ENCODE assay signal across 28 cellular contexts in genomic region chr20:52433326-52434040, GRCh38.
"Had no signal": no experiment of that assay in that cellular context is flagged by ENCODE, and none has a peak within 500 bp of the region (broad histone marks: within the 10 kb centered on the region; RNA-seq: fewer than 3 reads in every experiment).

No MANE protein-coding gene starts in this region.

- H3K27me3 ChIP-seq: esophagus muscularis mucosa, foreskin keratinocyte, gastroesophageal sphincter, hepatocyte, ovary, spleen, testis, tibial artery had no signal

- H3K27ac ChIP-seq: esophagus muscularis mucosa, foreskin keratinocyte, gastroesophageal sphincter, heart left ventricle, hepatocyte, ovary, psoas muscle, spleen, testis, tibial artery had no signal

- DNase-seq: dermis blood vessel endothelial cell; effector memory CD4-positive, alpha-beta T cell; foreskin keratinocyte; heart left ventricle; kidney; mesendoderm; midbrain; naive thymus-derived CD8-positive, alpha-beta T cell; nephron progenitor cell; nucleus accumbens; ovary; posterior cingulate gyrus; psoas muscle; right cardiac atrium; spleen; stimulated activated CD4-positive, alpha-beta T cell treated with anti-CD3 and anti-CD28 coated beads, Interleukin-4, amount 100 ng/mL, for 4 hours; stimulated activated naive CD8-positive, alpha-beta T cell treated with anti-CD3 and anti-CD28 coated beads, Interleukin-15, Interleukin-2, amounts not matched to agents 100 U/mL and 50 U/mL, for 24 hours; substantia nigra; testis; tibial artery had no signal

- H2AFZ ChIP-seq: hepatocyte had no signal

- FAIRE-seq: endothelial cell of umbilical vein, kidney had no signal

- H3K4me3 ChIP-seq: coronary artery, esophagus muscularis mucosa, gastroesophageal sphincter, heart left ventricle, hepatocyte, ovary, psoas muscle, skin epidermis, spleen, testis, tibial artery had no signal

- H3K79me2 ChIP-seq: hepatocyte had no signal

- ATAC-seq: foreskin keratinocyte; heart left ventricle; left lobe of liver; naive thymus-derived CD8-positive, alpha-beta T cell; psoas muscle; stimulated activated memory B cell treated with anti-CD40 and anti-IgM and Interleukin-4, amounts not matched to agents 10 μg/mL and 1 μg/mL and 100 μg/mL, for 72 hours; stimulated activated naive CD8-positive, alpha-beta T cell treated with anti-CD3 and anti-CD28 coated beads, Interleukin-15, Interleukin-2, amounts not matched to agents 100 U/mL and 50 U/mL, for 24 hours had no signal

- H3K9me3 ChIP-seq: esophagus muscularis mucosa, gastroesophageal sphincter, ovary, psoas muscle, testis, tibial artery had no signal

- H3K36me3 ChIP-seq: esophagus muscularis mucosa, gastroesophageal sphincter, heart left ventricle, ovary, spleen, tibial artery had no signal

- H3K4me2 ChIP-seq: hepatocyte had no signal

- H3K4me1 ChIP-seq: esophagus muscularis mucosa, foreskin keratinocyte, gastroesophageal sphincter, heart left ventricle, psoas muscle, spleen, testis, tibial artery had no signal
